8 cellular contexts compared by ENCODE assay signal in genomic region chr5:55146543-55147151, GRCh38. TPM values are rescaled to one million over a fixed set of nuclear protein-coding genes. Genes with fewer than 3 reads are reported as not detected.
DNase-seq lines count a peak whose midpoint lies in the region; ATAC-seq and TF ChIP-seq lines count a peak whose summit lies in the region.

No MANE protein-coding gene starts in this region.

- H3K23ac ChIP-seq in neuronal stem cell (ENCODE audit: low read depth, low read length, poor library complexity), result no peak overlapping the region

- no peak overlapping the region for H3K4me3 Mint-ChIP-seq in GM23338

- H4K20me1 ChIP-seq in GM23338 (replicated peaks; ENCODE audit: insufficient read depth) (no peaks in the 10 kb centered on the region), MM.1S (ENCODE audit: insufficient read depth, low read length) (no peaks in the 10 kb centered on the region)

- TF ChIP-seq EP300 in stomach (IDR thresholded peaks at IDR 0.05), result no peak

- H3K36me3 ChIP-seq in GM23338 (ENCODE audit: insufficient read depth) (no peaks in the 10 kb centered on the region), MM.1S (replicated peaks; ENCODE audit: insufficient read depth, low read length) (no peaks in the 10 kb centered on the region), neuronal stem cell (replicated peaks in 1 of 2; ENCODE audit: control insufficient read depth in 2 of 2, insufficient read depth in 2 of 2, low read length in 2 of 2) (no peaks in the 10 kb centered on the region), stomach (no peaks in the 10 kb centered on the region)

- DNase-seq in DMS153 (lab: John Stamatoyannopoulos, UW) (peak; percentile 30), GM23338 (ENCODE audit: low spot score) (peak; percentile 95), MM.1S (peak; percentile 88), RPMI7951 (ENCODE audit: low read depth) (peak; percentile 73), fibroblast of the aortic adventitia (ENCODE audit: low read depth) (peak; percentile 90), neuronal stem cell (ENCODE audit: low spot score) (peak; percentile 84), stomach (peak; percentile 82)
- peak; percentile 89 for DNase-seq in activated T-cell treated with anti-CD3 and anti-CD28 coated beads, Interleukin-2, amount 50 U/mL, for 48 hours

- no peak overlapping the region for H3K27ac Mint-ChIP-seq in GM23338

- H2BK120ac ChIP-seq in neuronal stem cell (ENCODE audit: low read depth, low read length), result no peak overlapping the region

- no peak overlapping the region for H2BK5ac ChIP-seq in neuronal stem cell (ENCODE audit: low read length)

- H4K8ac ChIP-seq in neuronal stem cell (ENCODE audit: low read depth, low read length), result no peak overlapping the region

- TF ChIP-seq POLR2A in stomach (IDR thresholded peaks at IDR 0.05), result no peak

- H3K36me3 Mint-ChIP-seq in GM23338 (ENCODE audit: low read depth), result no peaks in the 10 kb centered on the region

- peak; percentile 99 for ATAC-seq in GM23338

- H3K79me2 ChIP-seq in GM23338 (replicated peaks; ENCODE audit: insufficient read depth) (no peaks in the 10 kb centered on the region), MM.1S (ENCODE audit: low read length) (no peaks in the 10 kb centered on the region)

- no peak overlapping the region for H4K91ac ChIP-seq in neuronal stem cell (ENCODE audit: low read depth, low read length, poor library complexity)

- H2AFZ ChIP-seq in GM23338 (peak overlapping the region; percentile 43; the same call in 1 of the 2 replicates), MM.1S (ENCODE audit: low read length) (no peak overlapping the region), neuronal stem cell (ENCODE audit: low read length) (peak overlapping the region; percentile 19)

- TF ChIP-seq CTCF in GM23338 (conservative IDR thresholded peaks at IDR 0.05; ENCODE audit: low read depth in 2 of 2), result peak; percentile 94 to 98
- peak; percentile 96 for TF ChIP-seq CTCF in MM.1S (IDR thresholded peaks at IDR 0.05; ENCODE audit: low read length)
- TF ChIP-seq CTCF in fibroblast of the aortic adventitia (IDR thresholded peaks at IDR 0.05; ENCODE audit: insufficient read depth, low read length), result peak; percentile 99
- peak in 5 of 7 experiments; percentile 63 to 86 (median 82) for TF ChIP-seq CTCF in stomach (IDR thresholded peaks at IDR 0.05)

- no peaks in the 10 kb centered on the region for H3K4me1 ChIP-seq in GM23338 (ENCODE audit: insufficient read depth)
- H3K4me1 ChIP-seq in MM.1S (ENCODE audit: low read length), result 0 out of 2 replicates have a peak, but pooled peaks cover 4% of the 10 kb centered on the region
- H3K4me1 ChIP-seq in neuronal stem cell (ENCODE audit: control insufficient read depth in 2 of 2, insufficient read depth in 1 of 2, low read depth in 1 of 2, low read length in 2 of 2), result no peaks in the 10 kb centered on the region
- peaks cover 0 to 8% (median 5%) of the 10 kb centered on the region in 4 donors for H3K4me1 ChIP-seq in stomach

- H3K27me3 Mint-ChIP-seq in GM23338 (ENCODE audit: insufficient read depth, low read depth, poor library complexity), result peaks cover 6% of the 10 kb centered on the region

- H3K9me3 Mint-ChIP-seq in GM23338, result no peaks in the 10 kb centered on the region

- no peak overlapping the region for H2BK15ac ChIP-seq in neuronal stem cell (ENCODE audit: low read length)

- H3K4me3 ChIP-seq in GM23338 (no peak overlapping the region), MM.1S (ENCODE audit: low read length) (no peak overlapping the region), fibroblast of the aortic adventitia (ENCODE audit: low read depth, low read length) (no peak overlapping the region), neuronal stem cell (ENCODE audit: low read length in 2 of 2) (no peak overlapping the region), stomach (no peak overlapping the region)

- H3K9me2 ChIP-seq in GM23338 (ENCODE audit: insufficient read depth) (no peaks in the 10 kb centered on the region), MM.1S (replicated peaks; ENCODE audit: insufficient read depth, low read length) (no peaks in the 10 kb centered on the region)

- H3K18ac ChIP-seq in neuronal stem cell (ENCODE audit: low read length), result no peak overlapping the region

- WGBS in neuronal stem cell (ENCODE audit: extremely low coverage in 2 of 2, insufficient read length in 2 of 2, insufficient replicate concordance in 1 of 2), 2 donors, result no CpG with 5 or more reads among the region's 11 CpGs
- 6 to 8% (median 7%) methylated on average over 11 of the region's 11 CpGs for WGBS in stomach, 5 donors

- no peak overlapping the region for H3K4ac ChIP-seq in neuronal stem cell (ENCODE audit: low read length)

- H3K9me3 ChIP-seq in MM.1S (replicated peaks; ENCODE audit: insufficient read depth, low read length) (no peaks in the 10 kb centered on the region), neuronal stem cell (replicated peaks in 1 of 2; ENCODE audit: control insufficient read depth in 2 of 2, insufficient read depth in 1 of 2, low read depth in 1 of 2, low read length in 2 of 2) (no peaks in the 10 kb centered on the region), stomach (no peaks in the 10 kb centered on the region)

- H3F3A ChIP-seq in GM23338 (replicated peaks; ENCODE audit: low read depth), result no peaks in the 10 kb centered on the region
- H3F3A ChIP-seq in MM.1S (ENCODE audit: insufficient read depth, low read length), result no peaks in the 10 kb centered on the region

- intact Hi-C loops in stomach (cut with DNase I; ENCODE audit: low total_unique reads), result loop anchor here (10.0 kb wide), 1 partner anchor 242 kb away; no protein-coding TSS in a partner anchor

- H3K79me1 ChIP-seq in neuronal stem cell (ENCODE audit: low read depth, low read length), result no peaks in the 10 kb centered on the region

- H2AK5ac ChIP-seq in neuronal stem cell (ENCODE audit: low read depth, low read length), result no peak overlapping the region

- H3K9ac ChIP-seq in MM.1S (ENCODE audit: low read length) (no peak overlapping the region), neuronal stem cell (ENCODE audit: low read depth, low read length, poor library complexity) (no peak overlapping the region)

- H3K14ac ChIP-seq in neuronal stem cell (ENCODE audit: low read length), result no peak overlapping the region

- no peak overlapping the region for H3K27ac ChIP-seq in GM23338 (ENCODE audit: low read depth)
- H3K27ac ChIP-seq in MM.1S (ENCODE audit: low read length), result no peak overlapping the region
- H3K27ac ChIP-seq in neuronal stem cell (replicated peaks; ENCODE audit: low read length), result no peak overlapping the region
- no peak overlapping the region for H3K27ac ChIP-seq in stomach

- H3K4me2 ChIP-seq in GM23338, result no peak overlapping the region
- H3K4me2 ChIP-seq in MM.1S (ENCODE audit: low read depth, low read length), result peak overlapping the region; percentile 40; the same call in 1 of the 2 replicates
- H3K4me2 ChIP-seq in neuronal stem cell (ENCODE audit: insufficient read depth, low read length, poor library complexity, severe bottlenecking), result no peak overlapping the region

- no peak overlapping the region for H2BK12ac ChIP-seq in neuronal stem cell (ENCODE audit: low read length)

- H3K4me1 Mint-ChIP-seq in GM23338, result peaks cover 4% of the 10 kb centered on the region; the same call in 2 of the 3 replicates

- H3K27me3 ChIP-seq in GM23338 (ENCODE audit: insufficient read depth) (no peaks in the 10 kb centered on the region), MM.1S (replicated peaks; ENCODE audit: insufficient read depth, low read length) (no peaks in the 10 kb centered on the region), neuronal stem cell (ENCODE audit: control insufficient read depth in 3 of 3, insufficient read depth in 3 of 3, low read depth in 1 of 3, low read length in 3 of 3) (peaks cover 0 to 19% (median 0%) of the 10 kb centered on the region in 3 experiments), stomach (peaks cover 0 to 14% (median 0%) of the 10 kb centered on the region in 3 donors)

RNA-seq across cellular contexts. Expression of gene GPX8, which starts 13.3 kb away (rescaled TPM):
- 52.1 and 64.4 TPM in 2 replicates for total RNA-seq in GM23338 (2014; rRNA removed; shearing (Covaris generic))
- polyA plus RNA-seq in GM23338 (2016; fragmentation: Nextera tagmentation; extraction: Ambion mirVana) (59.1 and 66.1 TPM in 2 replicates), stomach (10 to 100 TPM in 1 of 3 donors, 1 to 10 TPM in 2; 4.3 to 11.5 (median 8.0) TPM)
- 99.8 and 116 TPM in 2 replicates for total RNA-seq in RPMI7951 (2014; rRNA removed; shearing (Covaris generic))
- total RNA-seq in fibroblast of the aortic adventitia (ENCODE audit: low replicate concordance) (79.7 and 244 TPM in 2 replicates), stomach (10 to 100 TPM in 1 of 5 donors, 1 to 10 TPM in 2, under 1 TPM in 1, not detected in 1; 0.89 to 26.1 (median 1.6) TPM)
- 64.0 TPM for polyA plus RNA-seq in neuronal stem cell (2013, experiment 1 of 2)
- polyA plus RNA-seq in neuronal stem cell (2013, experiment 2 of 2), result 65.0 TPM

RNA-seq across cellular contexts. Expression of gene CDC20B, which starts 26.3 kb away (rescaled TPM):
- not detected in 2 replicates for total RNA-seq in GM23338 (2014; rRNA removed; shearing (Covaris generic))
- not detected in 2 replicates for polyA plus RNA-seq in GM23338 (2016; fragmentation: Nextera tagmentation; extraction: Ambion mirVana)
- not detected in 2 replicates for total RNA-seq in RPMI7951 (2014; rRNA removed; shearing (Covaris generic))
- not detected in 2 replicates for total RNA-seq in fibroblast of the aortic adventitia (ENCODE audit: low replicate concordance)
- not detected for polyA plus RNA-seq in neuronal stem cell (2013, experiment 1 of 2)
- polyA plus RNA-seq in neuronal stem cell (2013, experiment 2 of 2), result 0.03 TPM
- not detected for total RNA-seq in stomach
- polyA plus RNA-seq in stomach, result not detected

RNA-seq across cellular contexts. Expression of gene GZMA, which starts 44.2 kb away (rescaled TPM):
- total RNA-seq in GM23338 (2014; rRNA removed; shearing (Covaris generic)), result not detected in 2 replicates
- not detected in 2 replicates for polyA plus RNA-seq in GM23338 (2016; fragmentation: Nextera tagmentation; extraction: Ambion mirVana)
- not detected in 2 replicates for total RNA-seq in RPMI7951 (2014; rRNA removed; shearing (Covaris generic))
- total RNA-seq in fibroblast of the aortic adventitia (ENCODE audit: low replicate concordance), result not detected in 2 replicates
- not detected for polyA plus RNA-seq in neuronal stem cell (2013, experiment 1 of 2)
- polyA plus RNA-seq in neuronal stem cell (2013, experiment 2 of 2), result not detected
- 1 to 10 TPM in 3 of 5 donors, not detected in 2; 1.8 to 9.9 (median 4.2) TPM for total RNA-seq in stomach
- 1 to 10 TPM; 1.8 to 5.5 (median 3.4) TPM for polyA plus RNA-seq in stomach

Comparison
In these comparisons a context has a peak if more than half of its experiments do, and no peak if none do; other contexts are left out.
1. DNase-seq: peak in every context shown above with its lines; median percentile 95 in GM23338; 90 in fibroblast of the aortic adventitia; 89 in activated T-cell treated with anti-CD3 and anti-CD28 coated beads, Interleukin-2, amount 50 U/mL, for 48 hours; 88 in MM.1S; 84 in neuronal stem cell; 82 in stomach; 73 in RPMI7951; 30 in DMS153.